ENCODE assay signal across 29 cellular contexts in the genomic region with DNA sequence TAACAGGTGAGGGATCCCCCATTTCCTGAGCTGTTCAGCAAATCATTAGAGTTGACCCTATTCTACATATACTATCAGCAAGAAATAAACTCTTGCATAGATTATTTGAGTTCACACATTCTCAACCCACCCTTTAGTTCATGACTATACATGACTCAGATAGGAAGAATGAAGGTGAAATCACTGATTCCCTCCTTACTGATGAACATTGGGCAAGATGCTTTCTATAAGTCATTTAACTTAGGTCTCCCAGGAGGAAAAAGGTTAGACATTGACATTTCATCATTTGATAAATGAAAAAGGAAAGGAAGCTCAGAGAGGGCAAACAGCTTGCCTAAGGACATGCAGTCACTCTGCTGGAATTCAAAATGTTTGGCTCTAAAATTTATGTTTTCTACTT.
"Had no signal": no experiment of that assay in that cellular context is flagged by ENCODE, and none has a peak within 500 bp of the region (broad histone marks: within the 10 kb centered on the region; RNA-seq: fewer than 3 reads in every experiment).

No MANE protein-coding gene starts in this region.

- H3K27me3 Mint-ChIP-seq: dendritic cell treated with granulocyte-macrophage colony-stimulating factor and Interleukin-4, amounts not matched to agents 40 ng/mL and 50 ng/mL, for 4 days; effector memory CD8-positive, alpha-beta T cell; naive B cell; naive thymus-derived CD8-positive, alpha-beta T cell had no signal

- H3K36me3 ChIP-seq: colonic mucosa, esophagus muscularis mucosa, gastroesophageal sphincter, heart right ventricle, left lung, lower lobe of right lung had no signal

- H3K4me1 Mint-ChIP-seq: mesothelial cell of epicardium; naive B cell; naive thymus-derived CD8-positive, alpha-beta T cell had no signal

- H3K27me3 ChIP-seq: colonic mucosa, esophagus muscularis mucosa, foreskin keratinocyte, gastroesophageal sphincter, heart right ventricle, hepatocyte, left lung had no signal

- H3K36me3 Mint-ChIP-seq: immature natural killer cell; mesothelial cell of epicardium; naive B cell; naive thymus-derived CD8-positive, alpha-beta T cell had no signal

- H3K4me3 Mint-ChIP-seq: dendritic cell treated with granulocyte-macrophage colony-stimulating factor and Interleukin-4, amounts not matched to agents 40 ng/mL and 50 ng/mL, for 4 days; effector memory CD8-positive, alpha-beta T cell; endodermal cell; immature natural killer cell; mesothelial cell of epicardium; naive B cell; naive thymus-derived CD8-positive, alpha-beta T cell had no signal

- FAIRE-seq: endometrium, frontal cortex, kidney had no signal

- H3K27ac Mint-ChIP-seq: dendritic cell treated with granulocyte-macrophage colony-stimulating factor and Interleukin-4, amounts not matched to agents 40 ng/mL and 50 ng/mL, for 4 days; effector memory CD8-positive, alpha-beta T cell; endodermal cell; immature natural killer cell; mesothelial cell of epicardium; naive B cell; naive thymus-derived CD8-positive, alpha-beta T cell had no signal

- H3K4me3 ChIP-seq: colonic mucosa, esophagus muscularis mucosa, gastroesophageal sphincter, heart right ventricle, hepatocyte, left lung, lower lobe of right lung, mucosa of descending colon had no signal

- DNase-seq: colonic mucosa; cortex of kidney; effector CD8-positive, alpha-beta T cell; effector memory CD8-positive, alpha-beta T cell; endodermal cell; glutamatergic neuron; head of caudate nucleus; heart right ventricle; hypothalamus; immature natural killer cell; islet precursor cell; kidney; kidney glomerular epithelial cell; left cardiac atrium; left lung; left ventricle myocardium superior; lower lobe of right lung; mesenchymal stem cell; mucosa of descending colon; naive B cell; naive thymus-derived CD8-positive, alpha-beta T cell had no signal
